Comparison of ENCODE assay signal across 13 cellular contexts in the genomic region with DNA sequence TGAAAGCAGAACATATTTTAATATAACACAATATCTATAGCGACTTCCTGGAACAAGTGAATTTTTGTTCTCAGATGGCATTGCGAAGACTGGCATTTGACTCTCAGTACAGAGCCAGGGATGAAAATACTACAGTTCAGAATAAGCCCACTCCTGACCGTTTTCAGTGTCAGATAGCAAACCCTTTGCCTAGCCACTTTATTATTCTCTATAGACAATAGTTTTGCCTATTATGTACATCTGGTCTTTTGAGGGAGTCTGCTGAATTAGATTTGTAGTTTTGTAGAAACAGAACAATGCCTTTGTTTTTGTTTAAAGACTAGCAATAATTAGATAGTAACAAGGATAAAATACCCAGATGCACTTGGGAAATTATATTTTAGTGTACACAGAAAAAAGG. TPM values are rescaled to one million over a fixed set of nuclear protein-coding genes. Genes with fewer than 3 reads are reported as not detected.
DNase-seq lines count a peak whose midpoint lies in the region; ATAC-seq and TF ChIP-seq lines count a peak whose summit lies in the region.
"Had no signal": no experiment of that assay in that cellular context is flagged by ENCODE, and none has a peak within 500 bp of the region (broad histone marks: within the 10 kb centered on the region; RNA-seq: fewer than 3 reads in every experiment).

No MANE protein-coding gene starts in this region.

- in situ Hi-C loops in Panc1 (cut with HindIII; ENCODE audit: low pct_unique_long_range_greater_than_20kb, low sequenced_read_pairs), result no loop called here

- DNase-seq in HFFc6 (no peak), Panc1 (ENCODE audit: low read depth, low spot score) (no peak), fibroblast of the aortic adventitia (ENCODE audit: low read depth) (no peak), osteoblast (ENCODE audit: insufficient read length, low spot score, missing footprints) (peak; percentile 3), UCSD-AML1 (lab: John Stamatoyannopoulos, UW; ENCODE audit: unreplicated experiment) (no peak), NCI-H510A (lab: John Stamatoyannopoulos, UW) (no peak), uterus (no peak)
- DNase-seq: activated effector memory CD4-positive, alpha-beta T cell treated with Interleukin-2 at 50 U/mL for 16 hours; effector memory CD4-positive, alpha-beta T cell; GDM1; NCI-H1092 treated with DMSO at 0.1 percent for 48 hours; NCI-H446; sigmoid colon had no signal

- POLR2A ChIA-PET in Panc1 (lab: Charles Lee), result no interaction called here

- no peaks in the 10 kb centered on the region for H3K9me3 Mint-ChIP-seq in HFFc6

- peak overlapping the region; percentile 92 for H3K4me3 Mint-ChIP-seq in HFFc6

- H3K4me1 ChIP-seq in Panc1 (ENCODE audit: control insufficient read depth, insufficient read depth, low read length) (peaks cover 28% of the 10 kb centered on the region), osteoblast (ENCODE audit: insufficient read depth, low read length) (peaks cover 18% of the 10 kb centered on the region), uterus (no peaks in the 10 kb centered on the region)

- peaks cover 4% of the 10 kb centered on the region for H4K20me1 ChIP-seq in osteoblast (ENCODE audit: insufficient read depth, low read length)

- CTCF ChIA-PET in Panc1 (lab: Charles Lee), result no interaction called here

- H3K27me3 ChIP-seq in Panc1 (ENCODE audit: control insufficient read depth, insufficient read depth, low read length) (no peaks in the 10 kb centered on the region), osteoblast (ENCODE audit: insufficient read depth, low read length) (no peaks in the 10 kb centered on the region), uterus (no peaks in the 10 kb centered on the region)
- H3K27me3 ChIP-seq: sigmoid colon had no signal

- TF ChIP-seq CTCF in HFFc6 (IDR thresholded peaks at IDR 0.05), result no peak
- no peak for TF ChIP-seq CTCF in Panc1 (IDR thresholded peaks at IDR 0.05)
- TF ChIP-seq CTCF in fibroblast of the aortic adventitia (IDR thresholded peaks at IDR 0.05; ENCODE audit: insufficient read depth, low read length), result no peak
- TF ChIP-seq CTCF in osteoblast (IDR thresholded peaks at IDR 0.05; ENCODE audit: extremely low read depth, low read depth, low read length), result no peak
- TF ChIP-seq CTCF in uterus (IDR thresholded peaks at IDR 0.05), result no peak

- no peaks in the 10 kb centered on the region for H3K9me3 ChIP-seq in Panc1 (ENCODE audit: control insufficient read depth, insufficient read depth, low read depth, low read length)
- H3K9me3 ChIP-seq in osteoblast (ENCODE audit: low read depth, low read length), result no peaks in the 10 kb centered on the region
- H3K9me3 ChIP-seq in uterus, result no peaks in the 10 kb centered on the region
- H3K9me3 ChIP-seq: sigmoid colon had no signal

- H2AFZ ChIP-seq in osteoblast (ENCODE audit: low read length), result no peak overlapping the region

- intact Hi-C loops in Panc1 (cut with micrococcal nuclease; ENCODE audit: unreplicated experiment) (no loop called here), uterus (cut with DNase I; ENCODE audit: low total_unique reads) (no loop called here)

- peaks cover 23% of the 10 kb centered on the region for H3K36me3 Mint-ChIP-seq in HFFc6 (ENCODE audit: low read depth)

- peak overlapping the region; percentile 98 for H3K4me2 ChIP-seq in osteoblast (ENCODE audit: insufficient read depth, low read length)

- H3K27me3 Mint-ChIP-seq in HFFc6 (ENCODE audit: insufficient read depth), result no peaks in the 10 kb centered on the region; the same call in 1 of the 2 replicates

- ATAC-seq in Panc1, result no peak

- H3K27ac ChIP-seq in Panc1 (ENCODE audit: low read length) (peak overlapping the region; percentile 99), osteoblast (ENCODE audit: low read depth, low read length) (no peak overlapping the region), uterus (no peak overlapping the region)
- H3K27ac ChIP-seq: sigmoid colon had no signal

- no peak for TF ChIP-seq POLR2A in uterus (IDR thresholded peaks at IDR 0.05)

- no TSS peak for BruUV-seq in Panc1 (replicated peaks; lab: Mats Ljungman, UMichigan)

- H3K27ac Mint-ChIP-seq in HFFc6, result peak overlapping the region; percentile 98

- peaks cover 54% of the 10 kb centered on the region for H3K4me1 Mint-ChIP-seq in HFFc6 (ENCODE audit: low read depth)

- H3K4me3 ChIP-seq in Panc1 (ENCODE audit: low read depth in 2 of 2, low read length in 2 of 2), result peak overlapping the region in 1 of 2 experiments; percentile 91; a peak in 3 of 4 replicates
- H3K4me3 ChIP-seq in fibroblast of the aortic adventitia (ENCODE audit: low read depth, low read length), result peak overlapping the region; percentile 10
- H3K4me3 ChIP-seq in osteoblast (ENCODE audit: insufficient read depth, low read length), result no peak overlapping the region
- H3K4me3 ChIP-seq in uterus, result no peak overlapping the region
- H3K4me3 ChIP-seq: sigmoid colon had no signal

- peaks cover 24% of the 10 kb centered on the region for H3K36me3 ChIP-seq in Panc1 (ENCODE audit: control insufficient read depth, insufficient read depth, low read length)
- peaks cover 7% of the 10 kb centered on the region for H3K36me3 ChIP-seq in osteoblast (ENCODE audit: insufficient read depth, low read length)
- H3K36me3 ChIP-seq in uterus, result no peaks in the 10 kb centered on the region

- peaks cover 33% of the 10 kb centered on the region for H3K79me2 ChIP-seq in osteoblast (ENCODE audit: insufficient read depth, low read length)

RNA-seq across cellular contexts. Expression of a gene that starts 2.3 kb away (rescaled TPM):
- 10 to 100 TPM; 32.5 to 41.4 (median 37.0) TPM for total RNA-seq in HFFc6 (2021; fragmentation: NEBNext Ultra II Directional; extraction: Animal tissue kit (Norgen Biotek cat#: 25700))
- total RNA-seq in Panc1 (2021; ENCODE audit: unreplicated experiment) (37.0 TPM), fibroblast of the aortic adventitia (ENCODE audit: low replicate concordance) (20.6 and 27.5 TPM in 2 replicates), osteoblast (22.1 and 23.0 TPM in 2 replicates), uterus (10 to 100 TPM in 3 of 4 donors, 1 to 10 TPM in 1; 3.1 to 34.4 (median 19.3) TPM)
- polyA plus RNA-seq in Panc1 (2012; ENCODE audit: insufficient read length), result 27.6 TPM
